Comparison of ENCODE assay signal across 29 cellular contexts in genomic region chr2:199395311-199395710, GRCh38.
"Had no signal": no experiment of that assay in that cellular context is flagged by ENCODE, and none has a peak within 500 bp of the region (broad histone marks: within the 10 kb centered on the region; RNA-seq: fewer than 3 reads in every experiment).

No MANE protein-coding gene starts in this region.

- H3K27ac ChIP-seq: adrenal gland, ascending aorta, brain microvascular endothelial cell, coronary artery, foreskin keratinocyte, gastrocnemius medialis, heart left ventricle had no signal

- ATAC-seq: activated CD4-positive, alpha-beta T cell treated with anti-CD3 and anti-CD28 coated beads for 36 hours; activated CD8-positive, alpha-beta memory T cell treated with anti-CD3 and anti-CD28 coated beads, Interleukin-2, amount 10 ng/mL, durations not matched to agents 7 days and 5 days; activated CD8-positive, alpha-beta T cell treated with anti-CD3 and anti-CD28 coated beads, Interleukin-2, amount 10 ng/mL, durations not matched to agents 7 days and 5 days; activated naive CD8-positive, alpha-beta T cell treated with anti-CD3 and anti-CD28 coated beads, Interleukin-2, amount 50 U/mL, for 24 hours; esophagus mucosa; foreskin keratinocyte; gastrocnemius medialis; heart left ventricle; T-helper 17 cell had no signal

- H3K36me3 ChIP-seq: adrenal gland, ascending aorta, brain microvascular endothelial cell, gastrocnemius medialis, heart left ventricle had no signal

- H3K9me3 ChIP-seq: adrenal gland, ascending aorta, gastrocnemius medialis, heart left ventricle had no signal

- H3K4me3 ChIP-seq: adrenal gland, ascending aorta, coronary artery, dorsolateral prefrontal cortex, gastrocnemius medialis, heart left ventricle had no signal

- H3K27me3 ChIP-seq: adrenal gland, ascending aorta, brain microvascular endothelial cell, dorsolateral prefrontal cortex, foreskin keratinocyte, gastrocnemius medialis, heart left ventricle had no signal

- DNase-seq: activated CD4-positive, alpha-beta memory T cell treated with anti-CD3 and anti-CD28 coated beads for 36 hours; activated CD4-positive, alpha-beta T cell treated with anti-CD3 and anti-CD28 coated beads for 36 hours; activated CD4-positive, alpha-beta T cell treated with anti-CD3 and anti-CD28 coated beads, Interleukin-2, amount 10 ng/mL, durations not matched to agents 24 days and 14 days; activated CD4-positive, CD25-positive, alpha-beta regulatory T cell; activated CD4-positive, CD25-positive, alpha-beta regulatory T cell treated with anti-CD3 and anti-CD28 coated beads, Interleukin-2, amount 50 U/mL, for 72 hours; activated CD8-positive, alpha-beta memory T cell treated with anti-CD3 and anti-CD28 coated beads, Interleukin-2, amount 10 ng/mL, durations not matched to agents 7 days and 5 days; activated CD8-positive, alpha-beta memory T cell treated with anti-CD3 and anti-CD28 coated beads, Interleukin-2, amount 50 U/mL, for 4 hours; activated CD8-positive, alpha-beta T cell treated with anti-CD3 and anti-CD28 coated beads, Interleukin-2, amount 10 ng/mL, durations not matched to agents 7 days and 5 days; activated effector memory CD4-positive, alpha-beta T cell treated with anti-CD3 and anti-CD28 coated beads, Interleukin-2, amount 50 U/mL, for 16 hours; activated naive CD4-positive, alpha-beta T cell treated with anti-CD3 and anti-CD28 coated beads for 36 hours; activated naive CD8-positive, alpha-beta T cell treated with anti-CD3 and anti-CD28 coated beads for 36 hours; activated naive CD8-positive, alpha-beta T cell treated with anti-CD3 and anti-CD28 coated beads, Interleukin-2, amount 50 U/mL, for 24 hours; activated T-cell treated with anti-CD3 and anti-CD28 coated beads, Interleukin-2, amount 50 U/mL, for 1 hour; activated T-cell treated with anti-CD3 and anti-CD28 coated beads, Interleukin-2, amount 50 U/mL, for 48 hours; adrenal gland; brain microvascular endothelial cell; dorsolateral prefrontal cortex; effector memory CD4-positive, alpha-beta T cell; endodermal cell; foreskin keratinocyte; gastrocnemius medialis; glutamatergic neuron; heart left ventricle; hypothalamus; T-helper 1 cell; T-helper 17 cell had no signal

- H3K4me1 ChIP-seq: adrenal gland, ascending aorta, foreskin keratinocyte, gastrocnemius medialis, heart left ventricle had no signal
